8 cellular contexts compared by ENCODE assay signal in genomic region chr3:184018424-184018973, GRCh38. TPM values are rescaled to one million over a fixed set of nuclear protein-coding genes. Genes with fewer than 3 reads are reported as not detected.
DNase-seq lines count a peak whose midpoint lies in the region; ATAC-seq and TF ChIP-seq lines count a peak whose summit lies in the region.

No MANE protein-coding gene starts in this region.

- no peak for TF ChIP-seq CTCF in heart right ventricle (IDR thresholded peaks at IDR 0.05)
- TF ChIP-seq CTCF in breast epithelium (IDR thresholded peaks at IDR 0.05) = no peak
- no peak for TF ChIP-seq CTCF in mucosa of descending colon (IDR thresholded peaks at IDR 0.05)
- no peak for TF ChIP-seq CTCF in vagina (IDR thresholded peaks at IDR 0.05)
- no peak for TF ChIP-seq CTCF in GM13976 (IDR thresholded peaks at IDR 0.05; ENCODE audit: borderline replicate concordance, control extremely low read depth, extremely low read depth, insufficient read depth, missing control alignments)

- 89 to 90% methylated on average over 21 of the region's 21 CpGs for WGBS in heart right ventricle, 2 donors

- H3K4me1 ChIP-seq in heart right ventricle (peaks cover 0 to 43% (median 15%) of the 10 kb centered on the region in 9 donors), breast epithelium (peaks cover 0 to 6% of the 10 kb centered on the region in 2 donors), mucosa of descending colon (ENCODE audit: low read depth) (peaks cover 17% of the 10 kb centered on the region), vagina (peaks cover 30% of the 10 kb centered on the region)

- TF ChIP-seq POLR2A in breast epithelium (IDR thresholded peaks at IDR 0.05) = no peak
- no peak for TF ChIP-seq POLR2A in vagina (IDR thresholded peaks at IDR 0.05)

- intact Hi-C loops in heart right ventricle (cut with DNase I) = loop anchor here in 6 of 10 donors (5.0 to 10.0 kb wide), 8 partner anchors 114 to 234 kb away; partner anchors contain the start of genes EIF2B5 (in 2 of the 6), ABCF3 (in 1 of the 6), ALG3 (in 1 of the 6) and EEF1AKMT4 (in 1 of the 6)
- intact Hi-C loops in Right ventricle myocardium superior (cut with DNase I) = no loop called here
- intact Hi-C loops in breast epithelium (cut with DNase I; ENCODE audit: low total_unique reads) = no loop called here
- intact Hi-C loops in mucosa of descending colon (cut with DNase I, micrococcal nuclease) = loop anchor here in 1 of 2 donors (10.0 kb wide), 1 partner anchor 124 kb away; no protein-coding TSS in a partner anchor
- intact Hi-C loops in vagina (cut with DNase I) = loop anchor here (10.0 kb wide), 1 partner anchor 124 kb away; no protein-coding TSS in a partner anchor

- H3K4me3 ChIP-seq in heart right ventricle (peak overlapping the region in 9 of 10 donors; percentile 82 to 100 (median 92)), breast epithelium (peak overlapping the region; percentile 80 to 97 (median 95)), mucosa of descending colon (no peak overlapping the region), vagina (peak overlapping the region; percentile 93 to 97)

- no peaks in the 10 kb centered on the region for H3K27me3 ChIP-seq in heart right ventricle
- no peaks in the 10 kb centered on the region for H3K27me3 ChIP-seq in breast epithelium
- no peaks in the 10 kb centered on the region for H3K27me3 ChIP-seq in vagina

- H3K36me3 ChIP-seq in heart right ventricle (peaks cover 0 to 9% (median 0%) of the 10 kb centered on the region in 9 donors), breast epithelium (no peaks in the 10 kb centered on the region), mucosa of descending colon (ENCODE audit: low read depth) (no peaks in the 10 kb centered on the region), vagina (peaks cover 0 to 2% of the 10 kb centered on the region in 2 donors)

- H3K27ac ChIP-seq in heart right ventricle (peak overlapping the region; percentile 57 to 91 (median 85)), breast epithelium (peak overlapping the region; percentile 68 to 77), vagina (peak overlapping the region; percentile 85)

- in situ Hi-C loops in GM13976 (cut with MboI; ENCODE audit: low sequenced_read_pairs, unreplicated experiment) = loop anchor here (10.0 kb wide), 1 partner anchor 114 kb away; no protein-coding TSS in a partner anchor

- DNase-seq in heart right ventricle (no peak), Right ventricle myocardium superior (no peak), breast epithelium (ENCODE audit: low spot score in 2 of 2) (no peak), mucosa of descending colon (peak in 2 of 3 donors; percentile 19 to 37), vagina (ENCODE audit: extremely low spot score in 2 of 2) (no peak), NCI-H187 treated with DMSO at 0.1 percent for 48 hours (lab: John Stamatoyannopoulos, UW) (no peak), GM13976 (ENCODE audit: low spot score) (no peak)

- no peaks in the 10 kb centered on the region for H3K9me3 ChIP-seq in heart right ventricle
- no peaks in the 10 kb centered on the region for H3K9me3 ChIP-seq in breast epithelium
- H3K9me3 ChIP-seq in mucosa of descending colon = no peaks in the 10 kb centered on the region
- no peaks in the 10 kb centered on the region for H3K9me3 ChIP-seq in vagina

- ATAC-seq in heart right ventricle = no peak
- no peak for ATAC-seq in Right ventricle myocardium superior (ENCODE audit: poor library complexity)
- ATAC-seq in mucosa of descending colon = no peak
- no peak for ATAC-seq in HG03442 (IDR thresholded peaks at IDR 0.05; ENCODE audit: unreplicated experiment)

RNA-seq across cellular contexts. Expression of gene ABCC5, which starts 0.8 kb away (rescaled TPM):
- total RNA-seq in heart right ventricle (10 to 100 TPM; 26.0 to 89.6 (median 40.9) TPM), Right ventricle myocardium superior (44.5 TPM), breast epithelium (10 to 100 TPM; 21.0 to 29.9 (median 21.8) TPM), mucosa of descending colon (10 to 100 TPM; 34.4 to 45.7 (median 39.4) TPM), vagina (67.5 TPM)
- 10 to 100 TPM; 12.1 to 70.0 TPM for polyA plus RNA-seq in heart right ventricle

RNA-seq across cellular contexts. Expression of gene HTR3D, which starts 13.0 kb away (rescaled TPM):
- total RNA-seq in heart right ventricle (not detected), Right ventricle myocardium superior (not detected), breast epithelium (not detected), mucosa of descending colon (not detected), vagina (not detected)
- not detected for polyA plus RNA-seq in heart right ventricle

RNA-seq across cellular contexts. Expression of gene HTR3C, which starts 34.3 kb away (rescaled TPM):
- total RNA-seq in heart right ventricle = not detected
- not detected for polyA plus RNA-seq in heart right ventricle
- not detected for total RNA-seq in Right ventricle myocardium superior
- total RNA-seq in breast epithelium = not detected
- total RNA-seq in mucosa of descending colon = under 1 TPM in 2 of 3 donors, not detected in 1; 0.17 to 0.41 TPM
- not detected for total RNA-seq in vagina

Comparison
In these comparisons a context has a peak if more than half of its experiments do, and no peak if none do; other contexts are left out.
1. intact Hi-C loops: an anchor here in heart right ventricle (5.0 to 10.0 kb wide) and vagina (10.0 kb wide); none called in Right ventricle myocardium superior and breast epithelium.
2. DNase-seq: peak in mucosa of descending colon (2 of 3); none in heart right ventricle (0 of 2), Right ventricle myocardium superior (single experiment), breast epithelium (0 of 2), vagina (0 of 2), NCI-H187 treated with DMSO at 0.1 percent for 48 hours (single experiment) and GM13976 (single experiment).
3. Peak in every context shown above with its lines, with median percentiles within 50 percentile points of each other: H3K27ac ChIP-seq.